ENCODE assay signal across 14 cellular contexts in the genomic region with DNA sequence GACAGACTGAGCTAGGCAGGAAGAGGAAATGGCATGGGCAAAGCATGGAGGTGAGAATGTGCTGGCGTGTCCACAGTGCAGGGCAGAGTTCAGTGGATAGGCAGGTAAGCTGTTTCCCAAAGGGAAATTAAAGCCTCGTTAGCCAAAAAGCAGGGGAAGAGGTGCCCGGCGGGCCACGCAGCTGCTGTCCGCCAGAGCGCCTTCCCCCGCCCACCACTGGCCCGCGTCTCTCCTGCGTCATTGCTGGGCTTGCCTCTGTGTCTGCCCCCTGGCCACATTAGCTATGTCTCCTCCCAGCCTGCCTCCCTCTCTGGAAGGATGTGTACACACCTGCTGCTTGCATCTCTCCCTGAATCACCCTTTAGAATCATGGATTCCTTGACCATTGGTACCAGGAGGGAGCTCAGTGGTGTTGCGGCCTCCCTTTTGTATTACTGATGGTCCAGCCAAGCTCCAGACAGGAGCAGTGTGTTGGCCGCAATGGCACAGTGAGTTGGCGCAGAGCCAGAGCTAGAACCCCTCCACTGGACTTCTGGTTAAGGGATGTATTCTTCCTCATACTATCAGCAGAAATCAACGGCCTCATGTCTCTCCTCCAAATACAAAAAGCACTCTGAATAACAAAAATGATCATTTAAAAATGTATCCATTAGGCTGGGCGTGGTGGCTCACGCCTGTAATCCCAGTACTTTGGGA. TPM values are rescaled to one million over a fixed set of nuclear protein-coding genes. Genes with fewer than 3 reads are reported as not detected.
DNase-seq lines count a peak whose midpoint lies in the region; ATAC-seq and TF ChIP-seq lines count a peak whose summit lies in the region.
"Had no signal": no experiment of that assay in that cellular context is flagged by ENCODE, and none has a peak within 500 bp of the region (broad histone marks: within the 10 kb centered on the region; RNA-seq: fewer than 3 reads in every experiment).

No MANE protein-coding gene starts in this region.

- H3K4me3 ChIP-seq in right lobe of liver (no peak overlapping the region), tibial artery (no peak overlapping the region)

- H3K27ac ChIP-seq in adipose tissue (ENCODE audit: low read depth, low read length): peak overlapping the region; percentile 44
- peak overlapping the region; percentile 86 to 93 (median 89) for H3K27ac ChIP-seq in right lobe of liver
- peak overlapping the region; percentile 70 to 87 for H3K27ac ChIP-seq in tibial artery

- H3K9me3 ChIP-seq in right lobe of liver: no peaks in the 10 kb centered on the region
- no peaks in the 10 kb centered on the region for H3K9me3 ChIP-seq in tibial artery

- H3K36me3 ChIP-seq in right lobe of liver (no peaks in the 10 kb centered on the region), tibial artery (no peaks in the 10 kb centered on the region)

- CTCF ChIA-PET in activated CD8-positive, alpha-beta T cell treated with anti-CD3 and anti-CD28 coated beads, Interleukin-2, amount 10 ng/mL, durations not matched to agents 7 days and 5 days (lab: Charles Lee): interaction anchor here (1.2 to 1.6 kb wide), 2 partner anchors 17 to 312 kb away, joined by 3 to 4 read pairs; no protein-coding TSS in a partner anchor
- CTCF ChIA-PET in activated CD8-positive, alpha-beta T cell treated with anti-CD3 and anti-CD28 coated beads for 36 hours (lab: Charles Lee): interaction anchor here (1.0 kb wide), 1 partner anchor 65 kb away, joined by 3 read pairs; no protein-coding TSS in a partner anchor

- H3K27me3 ChIP-seq in right lobe of liver (no peaks in the 10 kb centered on the region), tibial artery (no peaks in the 10 kb centered on the region)

- POLR2A ChIA-PET in activated CD8-positive, alpha-beta T cell treated with anti-CD3 and anti-CD28 coated beads, Interleukin-2, amount 10 ng/mL, durations not matched to agents 7 days and 5 days (lab: Charles Lee): no interaction called here
- POLR2A ChIA-PET in activated CD8-positive, alpha-beta T cell treated with anti-CD3 and anti-CD28 coated beads for 36 hours (lab: Charles Lee): interaction anchor here (0.6 kb wide), 1 partner anchor 33 kb away, joined by 3 read pairs; no protein-coding TSS in a partner anchor

- intact Hi-C loops in activated CD8-positive, alpha-beta T cell treated with anti-CD3 and anti-CD28 coated beads for 36 hours (cut with micrococcal nuclease): no loop called here
- intact Hi-C loops in right lobe of liver (cut with DNase I): no loop called here
- intact Hi-C loops in tibial artery (cut with DNase I; ENCODE audit: low total_unique reads): loop anchor here (5.0 kb wide), 1 partner anchor 69 kb away; no protein-coding TSS in a partner anchor

- peak; percentile 64 for TF ChIP-seq POLR2A in right lobe of liver (IDR thresholded peaks at IDR 0.05)

- TF ChIP-seq CTCF in activated CD8-positive, alpha-beta T cell treated with anti-CD3 and anti-CD28 coated beads for 36 hours (IDR thresholded peaks at IDR 0.05): no peak
- TF ChIP-seq CTCF in right lobe of liver (IDR thresholded peaks at IDR 0.05): no peak
- no peak for TF ChIP-seq CTCF in tibial artery (IDR thresholded peaks at IDR 0.05)

- WGBS in adipose tissue, 3 donors: 82 to 85% (median 84%) methylated on average over 17 of the region's 17 CpGs
- 70% methylated on average over 6 of the region's 17 CpGs for WGBS in right lobe of liver (ENCODE audit: insufficient coverage, low coverage, low lambda C conversion rate, missing lambda C conversion rate)

- ATAC-seq in activated CD8-positive, alpha-beta T cell treated with anti-CD3 and anti-CD28 coated beads, Interleukin-2, amount 10 ng/mL, durations not matched to agents 7 days and 5 days: no peak
- no peak for ATAC-seq in activated CD8-positive, alpha-beta T cell treated with anti-CD3 and anti-CD28 coated beads for 36 hours
- ATAC-seq in right lobe of liver (peak; percentile 9 to 67 (median 54)), esophagus mucosa (no peak)

- H3K4me1 Mint-ChIP-seq in activated CD8-positive, alpha-beta T cell treated with anti-CD3 and anti-CD28 coated beads, Interleukin-2, amount 10 ng/mL, durations not matched to agents 7 days and 5 days (ENCODE audit: low read depth): peaks cover 27% of the 10 kb centered on the region
- H3K4me1 Mint-ChIP-seq in activated CD8-positive, alpha-beta T cell treated with anti-CD3 and anti-CD28 coated beads for 36 hours (ENCODE audit: low read depth): peaks cover 23% of the 10 kb centered on the region

- H3K27ac Mint-ChIP-seq in activated CD8-positive, alpha-beta T cell treated with anti-CD3 and anti-CD28 coated beads, Interleukin-2, amount 10 ng/mL, durations not matched to agents 7 days and 5 days: peak overlapping the region; percentile 4
- no peak overlapping the region for H3K27ac Mint-ChIP-seq in activated CD8-positive, alpha-beta T cell treated with anti-CD3 and anti-CD28 coated beads for 36 hours
- H3K27ac Mint-ChIP-seq: endodermal cell; T-helper 2 cell treated with Interferon-gamma antibody and Interleukin-4, amounts not matched to agents 5 μg/mL and 100 μg/mL, for 36 hours had no signal

- H3K9me3 Mint-ChIP-seq in activated CD8-positive, alpha-beta T cell treated with anti-CD3 and anti-CD28 coated beads, Interleukin-2, amount 10 ng/mL, durations not matched to agents 7 days and 5 days (ENCODE audit: insufficient read depth): no peaks in the 10 kb centered on the region
- H3K9me3 Mint-ChIP-seq in activated CD8-positive, alpha-beta T cell treated with anti-CD3 and anti-CD28 coated beads for 36 hours: no peaks in the 10 kb centered on the region
- H3K9me3 Mint-ChIP-seq: endodermal cell; T-helper 2 cell treated with Interferon-gamma antibody and Interleukin-4, amounts not matched to agents 5 μg/mL and 100 μg/mL, for 36 hours had no signal

- H3K4me3 Mint-ChIP-seq in activated CD8-positive, alpha-beta T cell treated with anti-CD3 and anti-CD28 coated beads, Interleukin-2, amount 10 ng/mL, durations not matched to agents 7 days and 5 days: no peak overlapping the region
- H3K4me3 Mint-ChIP-seq in activated CD8-positive, alpha-beta T cell treated with anti-CD3 and anti-CD28 coated beads for 36 hours: no peak overlapping the region
- H3K4me3 Mint-ChIP-seq: endodermal cell; T-helper 2 cell treated with Interferon-gamma antibody and Interleukin-4, amounts not matched to agents 5 μg/mL and 100 μg/mL, for 36 hours had no signal

- DNase-seq in activated CD8-positive, alpha-beta T cell treated with anti-CD3 and anti-CD28 coated beads, Interleukin-2, amount 10 ng/mL, durations not matched to agents 7 days and 5 days: no peak
- DNase-seq in activated CD8-positive, alpha-beta T cell treated with anti-CD3 and anti-CD28 coated beads for 36 hours: no peak
- DNase-seq in right lobe of liver (peak in 2 of 3 donors; percentile 71 to 76), tibial artery (peak in 1 of 2 donors; percentile 62), 8988T (no peak), T-helper 9 cell (no peak)
- DNase-seq: activated CD8-positive, alpha-beta memory T cell treated with anti-CD3 and anti-CD28 coated beads for 24 hours; DMS 273 treated with DMSO at 0.1 percent for 48 hours; endodermal cell had no signal

- peaks cover 2% of the 10 kb centered on the region for H3K36me3 Mint-ChIP-seq in activated CD8-positive, alpha-beta T cell treated with anti-CD3 and anti-CD28 coated beads, Interleukin-2, amount 10 ng/mL, durations not matched to agents 7 days and 5 days (ENCODE audit: low read depth)
- H3K36me3 Mint-ChIP-seq in activated CD8-positive, alpha-beta T cell treated with anti-CD3 and anti-CD28 coated beads for 36 hours (ENCODE audit: low read depth): peaks cover 3% of the 10 kb centered on the region

- H3K4me1 ChIP-seq in right lobe of liver (peaks cover 0 to 35% (median 15%) of the 10 kb centered on the region in 4 donors), tibial artery (peaks cover 21 to 82% (median 59%) of the 10 kb centered on the region in 4 donors)

- no peaks in the 10 kb centered on the region for H3K27me3 Mint-ChIP-seq in activated CD8-positive, alpha-beta T cell treated with anti-CD3 and anti-CD28 coated beads, Interleukin-2, amount 10 ng/mL, durations not matched to agents 7 days and 5 days (ENCODE audit: low read depth)
- H3K27me3 Mint-ChIP-seq in activated CD8-positive, alpha-beta T cell treated with anti-CD3 and anti-CD28 coated beads for 36 hours: peaks cover 6% of the 10 kb centered on the region

RNA-seq across cellular contexts. Expression of gene SLC28A1, which starts 26.6 kb away (rescaled TPM):
- total RNA-seq in activated CD8-positive, alpha-beta T cell treated with anti-CD3 and anti-CD28 coated beads, Interleukin-2, amount 10 ng/mL, durations not matched to agents 7 days and 5 days: not detected
- not detected for total RNA-seq in activated CD8-positive, alpha-beta T cell treated with anti-CD3 and anti-CD28 coated beads for 36 hours
- polyA plus RNA-seq in adipose tissue: under 1 TPM in 2 of 3 donors, not detected in 1; 0.02 to 0.34 TPM
- 10 to 100 TPM; 33.2 to 75.4 (median 49.9) TPM for total RNA-seq in right lobe of liver
- not detected for total RNA-seq in esophagus mucosa
- total RNA-seq: A673, endodermal cell, myocyte had no signal

Comparison
In these comparisons a context has a peak if more than half of its experiments do, and no peak if none do; other contexts are left out.
1. ATAC-seq: peak in right lobe of liver (4 of 4); none in activated CD8-positive, alpha-beta T cell treated with anti-CD3 and anti-CD28 coated beads, Interleukin-2, amount 10 ng/mL, durations not matched to agents 7 days and 5 days (single experiment), activated CD8-positive, alpha-beta T cell treated with anti-CD3 and anti-CD28 coated beads for 36 hours (single experiment) and esophagus mucosa (single experiment).
2. DNase-seq: peak in right lobe of liver (2 of 3); none in activated CD8-positive, alpha-beta T cell treated with anti-CD3 and anti-CD28 coated beads, Interleukin-2, amount 10 ng/mL, durations not matched to agents 7 days and 5 days (single experiment), activated CD8-positive, alpha-beta T cell treated with anti-CD3 and anti-CD28 coated beads for 36 hours (single experiment), 8988T (single experiment) and T-helper 9 cell (single experiment).
3. RNA of gene SLC28A1, which starts 26.6 kb away (total RNA-seq): 33.2 to 75.4 TPM in right lobe of liver; not detected in activated CD8-positive, alpha-beta T cell treated with anti-CD3 and anti-CD28 coated beads for 36 hours, not detected in esophagus mucosa (single experiment) and not detected in activated CD8-positive, alpha-beta T cell treated with anti-CD3 and anti-CD28 coated beads, Interleukin-2, amount 10 ng/mL, durations not matched to agents 7 days and 5 days; every median in the first group is over 10 times any median in the second.
4. Peak in every context shown above with its lines, with median percentiles within 50 percentile points of each other: H3K27ac ChIP-seq.